Comparison of ENCODE assay signal across 18 cellular contexts in genomic region chr10:61157182-61157581, GRCh38.
"Had no signal": no experiment of that assay in that cellular context is flagged by ENCODE, and none has a peak within 500 bp of the region (broad histone marks: within the 10 kb centered on the region; RNA-seq: fewer than 3 reads in every experiment).

No MANE protein-coding gene starts in this region.

- H3K4me1 Mint-ChIP-seq: activated naive CD8-positive, alpha-beta T cell treated with anti-CD3 and anti-CD28 coated beads, Interleukin-2, amount 10 ng/mL, durations not matched to agents 7 days and 5 days; naive B cell had no signal

- H3K36me3 Mint-ChIP-seq: activated naive CD8-positive, alpha-beta T cell treated with anti-CD3 and anti-CD28 coated beads, Interleukin-2, amount 10 ng/mL, durations not matched to agents 7 days and 5 days; naive B cell had no signal

- H3K27ac ChIP-seq: breast epithelium, dorsolateral prefrontal cortex, transverse colon had no signal

- H3K9me3 Mint-ChIP-seq: activated naive CD8-positive, alpha-beta T cell treated with anti-CD3 and anti-CD28 coated beads, Interleukin-2, amount 10 ng/mL, durations not matched to agents 7 days and 5 days; naive B cell had no signal

- H3K4me1 ChIP-seq: transverse colon had no signal

- H3K4me3 Mint-ChIP-seq: activated naive CD8-positive, alpha-beta T cell treated with anti-CD3 and anti-CD28 coated beads, Interleukin-2, amount 10 ng/mL, durations not matched to agents 7 days and 5 days; naive B cell had no signal

- H3K36me3 ChIP-seq: breast epithelium, transverse colon had no signal

- DNase-seq: activated naive CD4-positive, alpha-beta T cell; activated naive CD8-positive, alpha-beta T cell treated with anti-CD3 and anti-CD28 coated beads, Interleukin-2, amount 10 ng/mL, durations not matched to agents 7 days and 5 days; aorta; dorsolateral prefrontal cortex; foreskin melanocyte; head of caudate nucleus; midbrain; naive B cell; posterior cingulate gyrus; retina; stimulated activated CD4-positive, alpha-beta T cell treated with anti-CD3 and anti-CD28 coated beads, Interleukin-4, amount 100 ng/mL, for 4 hours; stimulated activated CD8-positive, alpha-beta memory T cell treated with anti-CD3 and anti-CD28 coated beads, Interleukin-4, amount 100 ng/mL, for 48 hours; stimulated activated naive CD4-positive, alpha-beta T cell treated with Interleukin-2 at 50 U/mL for 16 hours; transverse colon had no signal

- H3K27me3 ChIP-seq: breast epithelium, dorsolateral prefrontal cortex, transverse colon had no signal

- ATAC-seq: activated CD4-positive, CD25-positive, alpha-beta regulatory T cell treated with anti-CD3 and anti-CD28 coated beads, Interleukin-2, amount 50 U/mL, for 24 hours had no signal

- H3K27ac Mint-ChIP-seq: activated naive CD8-positive, alpha-beta T cell treated with anti-CD3 and anti-CD28 coated beads, Interleukin-2, amount 10 ng/mL, durations not matched to agents 7 days and 5 days; naive B cell had no signal

- H3K4me3 ChIP-seq: breast epithelium, dorsolateral prefrontal cortex, lung, smooth muscle cell, transverse colon had no signal
